Comparison of ENCODE assay signal across 8 cellular contexts in genomic region chr1:84753516-84754375, GRCh38.
A peak's percentile ranks its signal among the peaks of the same experiment; 100 is the strongest.
DNase-seq lines count a peak whose midpoint lies in the region; ATAC-seq and TF ChIP-seq lines count a peak whose summit lies in the region.

No MANE protein-coding gene starts in this region.

- POLR2A ChIA-PET in activated CD8-positive, alpha-beta T cell treated with anti-CD3 and anti-CD28 coated beads for 36 hours (lab: Charles Lee): interaction anchor here (0.6 kb wide), 1 partner anchor 121 kb away, joined by 3 read pairs; no protein-coding TSS in a partner anchor

- H3K9ac ChIP-seq in mesendoderm (ENCODE audit: low read length): no peak overlapping the region

- intact Hi-C loops in activated CD8-positive, alpha-beta T cell treated with anti-CD3 and anti-CD28 coated beads for 36 hours (cut with micrococcal nuclease): loop anchor here (2.0 to 5.0 kb wide), 4 partner anchors 85 to 611 kb away; partner anchors contain the start of gene PRKACB

- H3K79me2 ChIP-seq in mesendoderm (ENCODE audit: control insufficient read depth, insufficient read depth, low read length): no peaks in the 10 kb centered on the region

- DNase-seq in AG09319 (ENCODE audit: extremely low read depth, low read depth): peak; percentile 37
- peak; percentile 72 for DNase-seq in NCI-H748 (lab: John Stamatoyannopoulos, UW; ENCODE audit: unreplicated experiment)
- peak; percentile 78 for DNase-seq in activated CD8-positive, alpha-beta T cell treated with anti-CD3 and anti-CD28 coated beads for 36 hours
- DNase-seq in effector CD8-positive, alpha-beta T cell (lab: John Stamatoyannopoulos, UW): peak; percentile 49
- DNase-seq in mesendoderm: peak; percentile 71
- DNase-seq in stimulated activated CD8-positive, alpha-beta memory T cell treated with anti-CD3 and anti-CD28 coated beads, Interleukin-2, amount 100 ng/mL, for 1 hour (ENCODE audit: low read depth in 2 of 2): peak; percentile 48 to 54

- H2AK5ac ChIP-seq in mesendoderm (ENCODE audit: low read length): no peak overlapping the region

- no peak overlapping the region for H2BK120ac ChIP-seq in mesendoderm (ENCODE audit: low read depth, low read length)

- ATAC-seq in GM18907 (IDR thresholded peaks at IDR 0.05; ENCODE audit: unreplicated experiment) (peak; percentile 88), HG03442 (IDR thresholded peaks at IDR 0.05; ENCODE audit: unreplicated experiment) (peak; percentile 75)
- peak; percentile 93 for ATAC-seq in activated CD8-positive, alpha-beta T cell treated with anti-CD3 and anti-CD28 coated beads for 36 hours

- H3K4me2 ChIP-seq in mesendoderm (ENCODE audit: low read length): no peak overlapping the region

- no peaks in the 10 kb centered on the region for H3K9me3 Mint-ChIP-seq in activated CD8-positive, alpha-beta T cell treated with anti-CD3 and anti-CD28 coated beads for 36 hours

- CTCF ChIA-PET in activated CD8-positive, alpha-beta T cell treated with anti-CD3 and anti-CD28 coated beads for 36 hours (lab: Charles Lee): interaction anchor here (0.6 to 3.0 kb wide), 57 partner anchors 9 to 852 kb away, joined by 3 to 27 read pairs (median 4); partner anchors contain the start of genes CTBS, GNG5, PRKACB and SPATA1

- no peak overlapping the region for H3K4ac ChIP-seq in mesendoderm (ENCODE audit: low read depth, low read length)

- no peak overlapping the region for H3K23ac ChIP-seq in mesendoderm (ENCODE audit: low read length)

- no CpG with 5 or more reads among the region's 16 CpGs for WGBS in mesendoderm (ENCODE audit: extremely low coverage, insufficient coverage, low lambda C conversion rate)

- no peaks in the 10 kb centered on the region for H3K27me3 ChIP-seq in mesendoderm (ENCODE audit: insufficient read depth, low read length, poor library complexity)

- H3K4me3 ChIP-seq in mesendoderm (ENCODE audit: low read length): no peak overlapping the region

- no peak overlapping the region for H3K56ac ChIP-seq in mesendoderm (ENCODE audit: low read length)

- H3K18ac ChIP-seq in mesendoderm (ENCODE audit: low read length): no peak overlapping the region

- no peaks in the 10 kb centered on the region for H3K79me1 ChIP-seq in mesendoderm (ENCODE audit: low read length)

- no peak overlapping the region for H2BK15ac ChIP-seq in mesendoderm (replicated peaks; ENCODE audit: low read depth)

- no peak overlapping the region for H2BK5ac ChIP-seq in mesendoderm (ENCODE audit: low read length)

- H3K36me3 ChIP-seq in mesendoderm (ENCODE audit: control insufficient read depth, insufficient read depth, low read length): no peaks in the 10 kb centered on the region

- no peak overlapping the region for H3K27ac Mint-ChIP-seq in activated CD8-positive, alpha-beta T cell treated with anti-CD3 and anti-CD28 coated beads for 36 hours

- no peak overlapping the region for H4K8ac ChIP-seq in mesendoderm (ENCODE audit: low read depth, low read length)

- H3K27me3 Mint-ChIP-seq in activated CD8-positive, alpha-beta T cell treated with anti-CD3 and anti-CD28 coated beads for 36 hours: peaks cover 6% of the 10 kb centered on the region

- H3K4me1 Mint-ChIP-seq in activated CD8-positive, alpha-beta T cell treated with anti-CD3 and anti-CD28 coated beads for 36 hours (ENCODE audit: low read depth): peaks cover 8% of the 10 kb centered on the region

- no peaks in the 10 kb centered on the region for H3K36me3 Mint-ChIP-seq in activated CD8-positive, alpha-beta T cell treated with anti-CD3 and anti-CD28 coated beads for 36 hours (ENCODE audit: low read depth)

- no peak overlapping the region for H3K4me3 Mint-ChIP-seq in activated CD8-positive, alpha-beta T cell treated with anti-CD3 and anti-CD28 coated beads for 36 hours

- no peaks in the 10 kb centered on the region for H3K4me1 ChIP-seq in mesendoderm (ENCODE audit: control insufficient read depth, low read depth, low read length)

- no peak overlapping the region for H3K27ac ChIP-seq in mesendoderm (ENCODE audit: low read depth, low read length)

- H4K5ac ChIP-seq in mesendoderm (ENCODE audit: low read length): no peak overlapping the region

- peak; percentile 99 for TF ChIP-seq CTCF in AG09319 (IDR thresholded peaks at IDR 0.05; ENCODE audit: low read depth, low read length)
- TF ChIP-seq CTCF in activated CD8-positive, alpha-beta T cell treated with anti-CD3 and anti-CD28 coated beads for 36 hours (IDR thresholded peaks at IDR 0.05): peak; percentile 98
